ENCODE assay signal across 26 cellular contexts in genomic region chr19:48059331-48059730, GRCh38. TPM values are rescaled to one million over a fixed set of nuclear protein-coding genes. Genes with fewer than 3 reads are reported as not detected.
"Had no signal": no experiment of that assay in that cellular context is flagged by ENCODE, and none has a peak within 500 bp of the region (broad histone marks: within the 10 kb centered on the region; RNA-seq: fewer than 3 reads in every experiment).

No MANE protein-coding gene starts in this region.

- H3K9me3 Mint-ChIP-seq: activated CD4-positive, alpha-beta T cell treated with anti-CD3 and anti-CD28 coated beads, Interleukin-2, amount 10 ng/mL, durations not matched to agents 7 days and 5 days; activated naive CD8-positive, alpha-beta T cell treated with anti-CD3 and anti-CD28 coated beads, Interleukin-2, amount 10 ng/mL, durations not matched to agents 7 days and 5 days; mesothelial cell of epicardium; T-helper 1 cell treated with Interleukin-12 subunit alpha and Interleukin-12 subunit beta and Interleukin-4 antibody, amounts not matched to agents 30 μg/mL and 1 μg/mL, for 36 hours had no signal

- FAIRE-seq: frontal cortex had no signal

- DNase-seq: activated CD4-positive, alpha-beta T cell treated with anti-CD3 and anti-CD28 coated beads, Interleukin-2, amount 10 ng/mL, durations not matched to agents 7 days and 5 days; activated CD4-positive, CD25-positive, alpha-beta regulatory T cell; activated naive CD8-positive, alpha-beta T cell treated with anti-CD3 and anti-CD28 coated beads, Interleukin-2, amount 10 ng/mL, durations not matched to agents 7 days and 5 days; amygdala; glutamatergic neuron; hippocampal formation; left ventricle myocardium superior; mammary epithelial cell; naive thymus-derived CD8-positive, alpha-beta T cell; ovary; psoas muscle; right cardiac atrium; stimulated activated CD4-positive, alpha-beta T cell treated with anti-CD3 and anti-CD28 coated beads, Interleukin-4, amount 100 ng/mL, for 1 hour; stomach; T1000 had no signal

- H3K27ac Mint-ChIP-seq: activated CD4-positive, alpha-beta T cell treated with anti-CD3 and anti-CD28 coated beads, Interleukin-2, amount 10 ng/mL, durations not matched to agents 7 days and 5 days; activated naive CD8-positive, alpha-beta T cell treated with anti-CD3 and anti-CD28 coated beads, Interleukin-2, amount 10 ng/mL, durations not matched to agents 7 days and 5 days; mesothelial cell of epicardium; T-helper 1 cell treated with Interleukin-12 subunit alpha and Interleukin-12 subunit beta and Interleukin-4 antibody, amounts not matched to agents 30 μg/mL and 1 μg/mL, for 36 hours had no signal

- H3K9me3 ChIP-seq: esophagus muscularis mucosa, neutrophil, ovary, psoas muscle, stomach, suprapubic skin, tibial nerve had no signal

- H3K36me3 ChIP-seq: neutrophil, ovary, suprapubic skin had no signal

- H3K4me3 Mint-ChIP-seq: activated CD4-positive, alpha-beta T cell treated with anti-CD3 and anti-CD28 coated beads, Interleukin-2, amount 10 ng/mL, durations not matched to agents 7 days and 5 days; activated naive CD8-positive, alpha-beta T cell treated with anti-CD3 and anti-CD28 coated beads, Interleukin-2, amount 10 ng/mL, durations not matched to agents 7 days and 5 days; mesothelial cell of epicardium; naive thymus-derived CD8-positive, alpha-beta T cell; T-helper 1 cell treated with Interleukin-12 subunit alpha and Interleukin-12 subunit beta and Interleukin-4 antibody, amounts not matched to agents 30 μg/mL and 1 μg/mL, for 36 hours had no signal

- H3K36me3 Mint-ChIP-seq: activated naive CD8-positive, alpha-beta T cell treated with anti-CD3 and anti-CD28 coated beads, Interleukin-2, amount 10 ng/mL, durations not matched to agents 7 days and 5 days; mesothelial cell of epicardium; naive thymus-derived CD8-positive, alpha-beta T cell had no signal

- H3K27ac ChIP-seq: coronary artery, esophagus muscularis mucosa, neutrophil, ovary, psoas muscle, skin epidermis, stomach, suprapubic skin, tibial nerve had no signal

- H3K4me3 ChIP-seq: coronary artery, esophagus muscularis mucosa, ovary, psoas muscle, skin epidermis, stomach, suprapubic skin, tibial nerve had no signal

- H3K27me3 ChIP-seq: esophagus muscularis mucosa, ovary, suprapubic skin, tibial nerve had no signal

- H3K4me1 Mint-ChIP-seq: activated CD4-positive, alpha-beta T cell treated with anti-CD3 and anti-CD28 coated beads, Interleukin-2, amount 10 ng/mL, durations not matched to agents 7 days and 5 days; activated naive CD8-positive, alpha-beta T cell treated with anti-CD3 and anti-CD28 coated beads, Interleukin-2, amount 10 ng/mL, durations not matched to agents 7 days and 5 days; mesothelial cell of epicardium had no signal

- ATAC-seq: left ventricle myocardium superior; naive thymus-derived CD8-positive, alpha-beta T cell; psoas muscle; right cardiac atrium had no signal

- H3K4me1 ChIP-seq: psoas muscle, stomach, suprapubic skin, tibial nerve had no signal

- H3K27me3 Mint-ChIP-seq: activated CD4-positive, alpha-beta T cell treated with anti-CD3 and anti-CD28 coated beads, Interleukin-2, amount 10 ng/mL, durations not matched to agents 7 days and 5 days had no signal

RNA-seq across cellular contexts. Expression of gene CABP5, which starts 15.5 kb away (rescaled TPM):
- total RNA-seq: activated CD4-positive, alpha-beta T cell treated with anti-CD3 and anti-CD28 coated beads, Interleukin-2, amount 10 ng/mL, durations not matched to agents 7 days and 5 days; activated naive CD8-positive, alpha-beta T cell treated with anti-CD3 and anti-CD28 coated beads, Interleukin-2, amount 10 ng/mL, durations not matched to agents 7 days and 5 days; bronchial epithelial cell; esophagus muscularis mucosa; frontal cortex; left ventricle myocardium superior; mammary epithelial cell; mesothelial cell of epicardium; naive thymus-derived CD8-positive, alpha-beta T cell; ovary; right cardiac atrium; stomach; suprapubic skin; tibial nerve; urinary bladder had no signal
- polyA plus RNA-seq: mammary epithelial cell; naive thymus-derived CD8-positive, alpha-beta T cell; ovary; psoas muscle; right cardiac atrium; stomach; urinary bladder had no signal
